ENCODE assay signal across 14 cellular contexts in the genomic region with DNA sequence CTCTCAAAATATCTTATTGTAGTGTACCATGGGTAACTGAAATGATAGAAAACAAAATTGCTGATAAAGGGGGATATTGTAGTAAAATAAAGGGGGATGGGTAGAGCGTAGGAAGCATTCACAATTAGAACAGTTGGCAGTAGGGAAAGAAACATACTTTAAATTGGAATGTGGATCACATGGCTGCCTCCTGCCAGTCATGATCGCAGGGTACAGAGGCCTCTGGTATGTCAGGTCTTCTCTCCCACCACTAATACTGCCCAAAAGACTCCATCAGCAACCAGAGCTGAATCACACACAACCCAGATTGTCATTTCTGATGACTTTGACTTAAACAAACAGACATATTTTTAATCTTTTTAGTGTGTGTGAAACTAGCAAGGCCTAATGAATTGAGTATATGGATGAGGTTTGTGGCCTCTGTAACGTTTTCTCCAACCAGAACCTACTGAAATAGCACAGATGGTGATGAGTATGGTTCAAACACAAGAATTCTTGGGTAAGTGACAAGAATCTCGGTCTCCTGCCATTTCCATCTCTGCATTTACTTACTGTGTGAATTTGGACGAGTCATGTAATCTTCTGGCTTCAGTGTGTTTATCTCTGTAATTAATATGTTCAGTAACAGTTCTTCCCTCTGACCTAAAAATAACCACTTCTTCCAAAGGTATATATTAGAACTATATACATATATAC.
DNase-seq lines count a peak whose midpoint lies in the region; ATAC-seq, FAIRE-seq and TF ChIP-seq lines count a peak whose summit lies in the region.
"Had no signal": no experiment of that assay in that cellular context is flagged by ENCODE, and none has a peak within 500 bp of the region (broad histone marks: within the 10 kb centered on the region; RNA-seq: fewer than 3 reads in every experiment).

No MANE protein-coding gene starts in this region.

- CTCF ChIA-PET in A549 (lab: Yijun Ruan, JAX), result no interaction called here
- CTCF ChIA-PET in activated CD4-positive, alpha-beta memory T cell treated with anti-CD3 and anti-CD28 coated beads, Interleukin-2, amount 10 ng/mL, durations not matched to agents 7 days and 5 days (lab: Charles Lee), result no interaction called here

- no peak for FAIRE-seq in A549 (lab: Jason Lieb, UNC)
- FAIRE-seq: D721Med had no signal

- DNase-seq in A549 (ENCODE audit: low read depth in 1 of 2, low spot score in 1 of 2) (no peak), GM03348 (ENCODE audit: low spot score) (peak; percentile 15), astrocyte of the spinal cord (ENCODE audit: low read depth, low spot score) (peak; percentile 13), foreskin melanocyte (peak; percentile 52), T-helper 9 cell (no peak), NCI-H146 (lab: John Stamatoyannopoulos, UW) (no peak)
- no peak for DNase-seq in activated CD4-positive, alpha-beta memory T cell treated with anti-CD3 and anti-CD28 coated beads, Interleukin-2, amount 10 ng/mL, durations not matched to agents 7 days and 5 days
- DNase-seq in stimulated activated CD4-positive, alpha-beta T cell treated with anti-CD3 and anti-CD28 coated beads, Interleukin-15, amount 100 ng/mL, for 24 hours, result no peak
- DNase-seq: CD4-positive, alpha-beta memory T cell; DMS79 treated with DMSO at 0.1 percent for 48 hours; NCI-H748 treated with DMSO at 0.1 percent for 48 hours had no signal

- H3K4me3 ChIP-seq in A549 (no peak overlapping the region), astrocyte of the spinal cord (ENCODE audit: low read depth, low read length) (no peak overlapping the region)

- TF ChIP-seq POLR2A in A549 (IDR thresholded peaks at IDR 0.05; ENCODE audit: low read length), result no peak

- H3K4me1 Mint-ChIP-seq in activated CD4-positive, alpha-beta memory T cell treated with anti-CD3 and anti-CD28 coated beads, Interleukin-2, amount 10 ng/mL, durations not matched to agents 7 days and 5 days, result no peaks in the 10 kb centered on the region
- H3K4me1 Mint-ChIP-seq: CD4-positive, alpha-beta memory T cell had no signal

- no peak overlapping the region for H3K4me3 Mint-ChIP-seq in activated CD4-positive, alpha-beta memory T cell treated with anti-CD3 and anti-CD28 coated beads, Interleukin-2, amount 10 ng/mL, durations not matched to agents 7 days and 5 days
- H3K4me3 Mint-ChIP-seq: CD4-positive, alpha-beta memory T cell had no signal

- POLR2A ChIA-PET in A549 (lab: Yijun Ruan, JAX), result no interaction called here
- POLR2A ChIA-PET in activated CD4-positive, alpha-beta memory T cell treated with anti-CD3 and anti-CD28 coated beads, Interleukin-2, amount 10 ng/mL, durations not matched to agents 7 days and 5 days (lab: Charles Lee), result no interaction called here

- no peaks in the 10 kb centered on the region for H3K9me3 Mint-ChIP-seq in activated CD4-positive, alpha-beta memory T cell treated with anti-CD3 and anti-CD28 coated beads, Interleukin-2, amount 10 ng/mL, durations not matched to agents 7 days and 5 days
- H3K9me3 Mint-ChIP-seq: CD4-positive, alpha-beta memory T cell had no signal

- no peaks in the 10 kb centered on the region for H3K36me3 Mint-ChIP-seq in activated CD4-positive, alpha-beta memory T cell treated with anti-CD3 and anti-CD28 coated beads, Interleukin-2, amount 10 ng/mL, durations not matched to agents 7 days and 5 days (ENCODE audit: low read depth)
- H3K36me3 Mint-ChIP-seq: CD4-positive, alpha-beta memory T cell had no signal

- TF ChIP-seq EP300 in A549 (IDR thresholded peaks at IDR 0.05), result no peak

- ATAC-seq in A549, result no peak
- ATAC-seq: Panc1, Right ventricle myocardium inferior had no signal

- peaks cover 11% of the 10 kb centered on the region for H3K27me3 Mint-ChIP-seq in activated CD4-positive, alpha-beta memory T cell treated with anti-CD3 and anti-CD28 coated beads, Interleukin-2, amount 10 ng/mL, durations not matched to agents 7 days and 5 days

- H3K27ac ChIP-seq in A549, result no peak overlapping the region

- no peaks in the 10 kb centered on the region for H3K9me3 ChIP-seq in A549

- in situ Hi-C loops in astrocyte of the spinal cord (cut with HindIII; ENCODE audit: low sequenced_read_pairs), result no loop called here

- TF ChIP-seq CTCF in A549 (IDR thresholded peaks at IDR 0.05), result no peak
- TF ChIP-seq CTCF in astrocyte of the spinal cord (IDR thresholded peaks at IDR 0.05; ENCODE audit: low read depth, low read length), result no peak

- TF ChIP-seq RAD21 in A549 (conservative IDR thresholded peaks at IDR 0.05 in 1 of 2, IDR thresholded peaks at IDR 0.05 in 1 of 2), result no peak

- WGBS in A549 (ENCODE audit: missing lambda C conversion rate), result 56% methylated on average over 5 of the region's 5 CpGs

- peaks cover 10% of the 10 kb centered on the region for H3K4me1 ChIP-seq in A549

- no peak overlapping the region for H3K27ac Mint-ChIP-seq in activated CD4-positive, alpha-beta memory T cell treated with anti-CD3 and anti-CD28 coated beads, Interleukin-2, amount 10 ng/mL, durations not matched to agents 7 days and 5 days
- H3K27ac Mint-ChIP-seq: CD4-positive, alpha-beta memory T cell had no signal

- no peak overlapping the region for H3K4me2 ChIP-seq in A549

TF ChIP-seq in A549, 52 proteins besides CTCF, POLR2A, EP300 and RAD21:
- peak; percentile 9 for TF ChIP-seq MAFK (IDR thresholded peaks at IDR 0.05; ENCODE audit: partially characterized antibody)
- TF ChIP-seq, protein P1, sequence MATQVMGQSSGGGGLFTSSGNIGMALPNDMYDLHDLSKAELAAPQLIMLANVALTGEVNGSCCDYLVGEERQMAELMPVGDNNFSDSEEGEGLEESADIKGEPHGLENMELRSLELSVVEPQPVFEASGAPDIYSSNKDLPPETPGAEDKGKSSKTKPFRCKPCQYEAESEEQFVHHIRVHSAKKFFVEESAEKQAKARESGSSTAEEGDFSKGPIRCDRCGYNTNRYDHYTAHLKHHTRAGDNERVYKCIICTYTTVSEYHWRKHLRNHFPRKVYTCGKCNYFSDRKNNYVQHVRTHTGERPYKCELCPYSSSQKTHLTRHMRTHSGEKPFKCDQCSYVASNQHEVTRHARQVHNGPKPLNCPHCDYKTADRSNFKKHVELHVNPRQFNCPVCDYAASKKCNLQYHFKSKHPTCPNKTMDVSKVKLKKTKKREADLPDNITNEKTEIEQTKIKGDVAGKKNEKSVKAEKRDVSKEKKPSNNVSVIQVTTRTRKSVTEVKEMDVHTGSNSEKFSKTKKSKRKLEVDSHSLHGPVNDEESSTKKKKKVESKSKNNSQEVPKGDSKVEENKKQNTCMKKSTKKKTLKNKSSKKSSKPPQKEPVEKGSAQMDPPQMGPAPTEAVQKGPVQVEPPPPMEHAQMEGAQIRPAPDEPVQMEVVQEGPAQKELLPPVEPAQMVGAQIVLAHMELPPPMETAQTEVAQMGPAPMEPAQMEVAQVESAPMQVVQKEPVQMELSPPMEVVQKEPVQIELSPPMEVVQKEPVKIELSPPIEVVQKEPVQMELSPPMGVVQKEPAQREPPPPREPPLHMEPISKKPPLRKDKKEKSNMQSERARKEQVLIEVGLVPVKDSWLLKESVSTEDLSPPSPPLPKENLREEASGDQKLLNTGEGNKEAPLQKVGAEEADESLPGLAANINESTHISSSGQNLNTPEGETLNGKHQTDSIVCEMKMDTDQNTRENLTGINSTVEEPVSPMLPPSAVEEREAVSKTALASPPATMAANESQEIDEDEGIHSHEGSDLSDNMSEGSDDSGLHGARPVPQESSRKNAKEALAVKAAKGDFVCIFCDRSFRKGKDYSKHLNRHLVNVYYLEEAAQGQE (IDR thresholded peaks at IDR 0.05), result no peak
- TF ChIP-seq TP53 (CRISPR knock-in tag; IDR thresholded peaks at IDR 0.05), result no peak

Comparison
In these comparisons a context has a peak if more than half of its experiments do, and no peak if none do; other contexts are left out.
1. DNase-seq: peak in GM03348 (single experiment), astrocyte of the spinal cord (single experiment) and foreskin melanocyte (single experiment); none in A549 (0 of 2), T-helper 9 cell (single experiment), activated CD4-positive, alpha-beta memory T cell treated with anti-CD3 and anti-CD28 coated beads, Interleukin-2, amount 10 ng/mL, durations not matched to agents 7 days and 5 days (single experiment), NCI-H146 (single experiment) and stimulated activated CD4-positive, alpha-beta T cell treated with anti-CD3 and anti-CD28 coated beads, Interleukin-15, amount 100 ng/mL, for 24 hours (single experiment).